24 cellular contexts compared by ENCODE assay signal in genomic region chr3:102148598-102149302, GRCh38.
"Had no signal": no experiment of that assay in that cellular context is flagged by ENCODE, and none has a peak within 500 bp of the region (broad histone marks: within the 10 kb centered on the region; RNA-seq: fewer than 3 reads in every experiment).

No MANE protein-coding gene starts in this region.

- H3K27me3 ChIP-seq: adrenal gland had no signal

- H3K4me1 Mint-ChIP-seq: activated naive CD4-positive, alpha-beta T cell treated with anti-CD3 and anti-CD28 coated beads, Interleukin-2, amount 10 ng/mL, durations not matched to agents 7 days and 5 days; T-helper 17 cell had no signal

- H3K36me3 ChIP-seq: adrenal gland had no signal

- DNase-seq: activated CD4-positive, alpha-beta T cell treated with anti-CD3 and anti-CD28 coated beads for 36 hours; activated CD4-positive, alpha-beta T cell treated with anti-CD3 and anti-CD28 coated beads, Interleukin-2, amount 50 U/mL, for 1 hour; activated CD8-positive, alpha-beta memory T cell treated with anti-CD3 and anti-CD28 coated beads, Interleukin-2, amount 50 U/mL, for 4 hours; activated CD8-positive, alpha-beta T cell treated with anti-CD3 and anti-CD28 coated beads for 36 hours; activated gamma-delta T cell treated with Interleukin-2 at 50 U/mL for 16 hours; activated naive CD4-positive, alpha-beta T cell treated with anti-CD3 and anti-CD28 coated beads, Interleukin-2, amount 10 ng/mL, durations not matched to agents 7 days and 5 days; activated naive CD8-positive, alpha-beta T cell treated with anti-CD3 and anti-CD28 coated beads for 36 hours; activated T-cell treated with anti-CD3 and anti-CD28 coated beads, Interleukin-2, amount 50 U/mL, for 72 hours; adrenal gland; anterior cingulate cortex; cerebellar nuclear complex; KG1; NCI-H1105; NCI-H1436; NCI-H1694 treated with DMSO at 0.1 percent for 48 hours; NCI-H2029 treated with DMSO at 0.1 percent for 48 hours; NCI-H446; NCI-H524; PC-9; SHP77 treated with DMSO at 0.1 percent for 48 hours; T-helper 17 cell; T-helper 9 cell had no signal

- ATAC-seq: activated CD4-positive, alpha-beta T cell treated with anti-CD3 and anti-CD28 coated beads for 36 hours; activated CD8-positive, alpha-beta T cell treated with anti-CD3 and anti-CD28 coated beads for 36 hours; activated T-cell treated with anti-CD3 and anti-CD28 coated beads, Interleukin-2, amount 50 U/mL, for 72 hours; T-helper 17 cell had no signal

- H3K4me1 ChIP-seq: adrenal gland had no signal

- H3K27ac ChIP-seq: adrenal gland, PC-9, VCaP had no signal

- H3K27ac Mint-ChIP-seq: activated CD4-positive, alpha-beta T cell treated with anti-CD3 and anti-CD28 coated beads for 36 hours; activated CD8-positive, alpha-beta T cell treated with anti-CD3 and anti-CD28 coated beads for 36 hours; activated naive CD4-positive, alpha-beta T cell treated with anti-CD3 and anti-CD28 coated beads, Interleukin-2, amount 10 ng/mL, durations not matched to agents 7 days and 5 days; activated naive CD8-positive, alpha-beta T cell treated with anti-CD3 and anti-CD28 coated beads for 36 hours; activated T-cell treated with anti-CD3 and anti-CD28 coated beads, Interleukin-2, amount 50 U/mL, for 72 hours; activated T-helper 2 cell treated with anti-CD3 and anti-CD28 coated beads, Interferon-gamma antibody, Interleukin-2, Interleukin-4, amounts not matched to agents 10 μg/mL and 5 μg/mL and 100 μg/mL, durations not matched to agents 14 hours and 24 hours and 36 hours; T-helper 17 cell had no signal

- H3K27me3 Mint-ChIP-seq: activated CD4-positive, alpha-beta T cell treated with anti-CD3 and anti-CD28 coated beads for 36 hours; activated CD8-positive, alpha-beta T cell treated with anti-CD3 and anti-CD28 coated beads for 36 hours; activated naive CD4-positive, alpha-beta T cell treated with anti-CD3 and anti-CD28 coated beads, Interleukin-2, amount 10 ng/mL, durations not matched to agents 7 days and 5 days; activated naive CD8-positive, alpha-beta T cell treated with anti-CD3 and anti-CD28 coated beads for 36 hours; T-helper 17 cell had no signal

- H3K4me3 ChIP-seq: adrenal gland, PC-9 had no signal

- H3K4me3 Mint-ChIP-seq: activated CD4-positive, alpha-beta T cell treated with anti-CD3 and anti-CD28 coated beads for 36 hours; activated CD8-positive, alpha-beta T cell treated with anti-CD3 and anti-CD28 coated beads for 36 hours; activated naive CD4-positive, alpha-beta T cell treated with anti-CD3 and anti-CD28 coated beads, Interleukin-2, amount 10 ng/mL, durations not matched to agents 7 days and 5 days; activated naive CD8-positive, alpha-beta T cell treated with anti-CD3 and anti-CD28 coated beads for 36 hours; activated T-cell treated with anti-CD3 and anti-CD28 coated beads, Interleukin-2, amount 50 U/mL, for 72 hours; T-helper 17 cell had no signal
